Comparison of ENCODE assay signal across 8 cellular contexts in the genomic region with DNA sequence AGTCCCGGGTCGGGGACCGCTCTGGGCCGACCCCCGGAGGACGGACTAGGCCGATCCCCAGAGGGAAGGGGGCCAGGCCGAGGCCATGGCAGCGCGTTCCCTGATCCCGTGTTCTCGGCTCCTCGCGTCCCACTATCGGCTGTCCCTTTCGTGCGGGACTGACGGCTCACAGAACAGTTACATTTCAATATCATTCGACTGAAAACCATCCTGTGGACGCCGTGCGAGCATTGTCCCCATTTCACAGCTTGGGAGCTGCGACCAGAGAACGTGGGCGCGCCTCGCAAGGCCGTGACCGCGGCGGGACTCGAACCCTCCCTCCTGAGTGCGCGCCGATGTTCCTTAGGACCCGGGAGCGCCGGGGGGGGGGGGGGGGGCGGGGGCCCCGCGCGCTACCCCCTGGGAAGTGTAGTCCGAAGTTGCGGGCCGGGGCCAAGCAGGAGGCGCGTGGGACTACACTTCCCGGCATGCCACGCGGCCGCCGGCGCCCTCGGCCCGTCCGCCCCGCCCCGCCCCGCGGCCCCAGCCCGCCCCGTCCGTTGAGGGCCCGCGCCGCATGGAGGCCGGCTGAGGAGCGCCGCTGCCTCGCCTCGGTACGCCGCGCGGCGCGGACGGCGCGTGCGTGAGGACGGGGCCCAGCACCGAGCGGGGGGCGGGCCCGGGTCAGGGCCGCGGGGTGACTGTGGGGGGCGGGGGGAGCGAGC. TPM values are rescaled to one million over a fixed set of nuclear protein-coding genes. Genes with fewer than 3 reads are reported as not detected.
DNase-seq lines count a peak whose midpoint lies in the region; ATAC-seq and TF ChIP-seq lines count a peak whose summit lies in the region.

A gene with protein sequence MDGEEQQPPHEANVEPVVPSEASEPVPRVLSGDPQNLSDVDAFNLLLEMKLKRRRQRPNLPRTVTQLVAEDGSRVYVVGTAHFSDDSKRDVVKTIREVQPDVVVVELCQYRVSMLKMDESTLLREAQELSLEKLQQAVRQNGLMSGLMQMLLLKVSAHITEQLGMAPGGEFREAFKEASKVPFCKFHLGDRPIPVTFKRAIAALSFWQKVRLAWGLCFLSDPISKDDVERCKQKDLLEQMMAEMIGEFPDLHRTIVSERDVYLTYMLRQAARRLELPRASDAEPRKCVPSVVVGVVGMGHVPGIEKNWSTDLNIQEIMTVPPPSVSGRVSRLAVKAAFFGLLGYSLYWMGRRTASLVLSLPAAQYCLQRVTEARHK (plus strand): TSS at position 530 of the 704 bp plus-strand sequence. CDS start 7,148 bp downstream, outside the sequence.

- no peaks in the 10 kb centered on the region for H3K27me3 Mint-ChIP-seq in dendritic cell treated with granulocyte-macrophage colony-stimulating factor and Interleukin-4, amounts not matched to agents 40 ng/mL and 50 ng/mL, for 4 days

- ATAC-seq in HG02943 (IDR thresholded peaks at IDR 0.05; ENCODE audit: low read depth, unreplicated experiment) (peak; percentile 32), left lung (peak; percentile 79), GM18870 (IDR thresholded peaks at IDR 0.05; ENCODE audit: unreplicated experiment) (no peak)

- H3K9me3 Mint-ChIP-seq in dendritic cell treated with granulocyte-macrophage colony-stimulating factor and Interleukin-4, amounts not matched to agents 40 ng/mL and 50 ng/mL, for 4 days = no peaks in the 10 kb centered on the region

- peak within 1 kb of the TSS; percentile 62 to 77 for H3K4me3 ChIP-seq in left lung

- H3K27ac Mint-ChIP-seq in dendritic cell treated with granulocyte-macrophage colony-stimulating factor and Interleukin-4, amounts not matched to agents 40 ng/mL and 50 ng/mL, for 4 days = peak within 1 kb of the TSS; percentile 76

- H3K9me3 ChIP-seq in left lung = no peaks in the 10 kb centered on the region

- DNase-seq in ELF-1 (ENCODE audit: low read depth, low spot score) = peak; percentile 70
- peak; percentile 96 for DNase-seq in NCI-H69 (lab: John Stamatoyannopoulos, UW)
- DNase-seq in activated CD4-positive, alpha-beta T cell treated with anti-CD3 and anti-CD28 coated beads, Interleukin-2, amount 50 U/mL, for 4 hours = peak; percentile 80 to 86
- peak; percentile 92 to 96 for DNase-seq in left lung
- DNase-seq in stimulated activated CD4-positive, alpha-beta T cell treated with anti-CD3 and anti-CD28 coated beads, Interleukin-1b, Interleukin-23, amount 100 ng/mL, for 48 hours = peak; percentile 90

- no peaks in the 10 kb centered on the region for H3K27me3 ChIP-seq in left lung

- no peaks in the 10 kb centered on the region for H3K36me3 ChIP-seq in left lung

- peaks cover 32% of the 10 kb centered on the region for H3K36me3 Mint-ChIP-seq in dendritic cell treated with granulocyte-macrophage colony-stimulating factor and Interleukin-4, amounts not matched to agents 40 ng/mL and 50 ng/mL, for 4 days (ENCODE audit: low read depth)

- intact Hi-C loops in dendritic cell treated with granulocyte-macrophage colony-stimulating factor and Interleukin-4, amounts not matched to agents 40 ng/mL and 50 ng/mL, for 4 days (cut with micrococcal nuclease) = loop anchor here (2.0 kb wide), 1 partner anchor 15 kb away; the partner anchor contains the start of gene PANX2
- intact Hi-C loops in left lung (cut with DNase I) = no loop called here

- H3K4me3 Mint-ChIP-seq in dendritic cell treated with granulocyte-macrophage colony-stimulating factor and Interleukin-4, amounts not matched to agents 40 ng/mL and 50 ng/mL, for 4 days = peak within 1 kb of the TSS; percentile 84

- peaks cover 55% of the 10 kb centered on the region for H3K4me1 Mint-ChIP-seq in dendritic cell treated with granulocyte-macrophage colony-stimulating factor and Interleukin-4, amounts not matched to agents 40 ng/mL and 50 ng/mL, for 4 days (ENCODE audit: low read depth)

- TF ChIP-seq CTCF in left lung (IDR thresholded peaks at IDR 0.05) = no peak

- peaks cover 24 to 65% of the 10 kb centered on the region in 2 donors for H3K4me1 ChIP-seq in left lung

- peak within 1 kb of the TSS; percentile 62 to 77 for H3K27ac ChIP-seq in left lung

RNA-seq across cellular contexts. Expression of the gene that starts here (rescaled TPM):
- total RNA-seq in left lung = 10 to 100 TPM; 37.5 to 54.2 TPM
